Comparison of ENCODE assay signal across 8 cellular contexts in genomic region chr22:37198290-37199102, GRCh38. TPM values are rescaled to one million over a fixed set of nuclear protein-coding genes. Genes with fewer than 3 reads are reported as not detected.
DNase-seq lines count a peak whose midpoint lies in the region; ATAC-seq and TF ChIP-seq lines count a peak whose summit lies in the region.

No MANE protein-coding gene starts in this region.

- TF ChIP-seq CTCF in DND-41 (IDR thresholded peaks at IDR 0.05; ENCODE audit: borderline replicate concordance, extremely low read depth, low read length, poor library complexity, severe bottlenecking), result peak; percentile 81

- H3K27me3 Mint-ChIP-seq in activated CD8-positive, alpha-beta memory T cell treated with anti-CD3 and anti-CD28 coated beads, Interleukin-2, amount 10 ng/mL, durations not matched to agents 7 days and 5 days, result no peaks in the 10 kb centered on the region
- H3K27me3 Mint-ChIP-seq in effector memory CD8-positive, alpha-beta T cell, result no peaks in the 10 kb centered on the region
- H3K27me3 Mint-ChIP-seq in memory B cell, result no peaks in the 10 kb centered on the region

- no peaks in the 10 kb centered on the region for H3K27me3 ChIP-seq in DND-41 (ENCODE audit: insufficient read depth, low read length, poor library complexity)

- H4K20me1 ChIP-seq in DND-41 (ENCODE audit: insufficient read depth, low read length), result no peaks in the 10 kb centered on the region

- CTCF ChIA-PET in activated CD8-positive, alpha-beta memory T cell treated with anti-CD3 and anti-CD28 coated beads, Interleukin-2, amount 10 ng/mL, durations not matched to agents 7 days and 5 days (lab: Charles Lee), result interaction anchor here (0.6 to 6.0 kb wide), 59 partner anchors 11 to 423 kb away, joined by 3 to 150 read pairs (median 6); partner anchors contain the start of genes C1QTNF6, IFT27, IL2RB and KCTD17

- H3K4me3 ChIP-seq in DND-41 (ENCODE audit: low read depth in 1 of 2, low read length in 2 of 2), result peak overlapping the region; percentile 48 to 64

- H3K36me3 ChIP-seq in DND-41 (ENCODE audit: insufficient read depth, low read length), result no peaks in the 10 kb centered on the region; the same call in 1 of the 2 replicates

- H3K27ac ChIP-seq in DND-41 (ENCODE audit: low read length), result peak overlapping the region; percentile 88

- peaks cover 41% of the 10 kb centered on the region for H3K4me1 Mint-ChIP-seq in activated CD8-positive, alpha-beta memory T cell treated with anti-CD3 and anti-CD28 coated beads, Interleukin-2, amount 10 ng/mL, durations not matched to agents 7 days and 5 days
- H3K4me1 Mint-ChIP-seq in effector memory CD8-positive, alpha-beta T cell (ENCODE audit: low read depth in 2 of 2), result peaks cover 27 to 33% of the 10 kb centered on the region in 2 donors
- peaks cover 22% of the 10 kb centered on the region for H3K4me1 Mint-ChIP-seq in memory B cell

- H2AFZ ChIP-seq in DND-41 (ENCODE audit: low read depth, low read length), result peak overlapping the region; percentile 82

- peak overlapping the region; percentile 83 for H3K9ac ChIP-seq in DND-41 (ENCODE audit: low read depth, low read length)

- H3K36me3 Mint-ChIP-seq in activated CD8-positive, alpha-beta memory T cell treated with anti-CD3 and anti-CD28 coated beads, Interleukin-2, amount 10 ng/mL, durations not matched to agents 7 days and 5 days, result peaks cover 3% of the 10 kb centered on the region
- H3K36me3 Mint-ChIP-seq in effector memory CD8-positive, alpha-beta T cell (ENCODE audit: insufficient read depth), result peaks cover 6% of the 10 kb centered on the region
- no peaks in the 10 kb centered on the region for H3K36me3 Mint-ChIP-seq in memory B cell

- peak overlapping the region; percentile 80 for H3K4me3 Mint-ChIP-seq in activated CD8-positive, alpha-beta memory T cell treated with anti-CD3 and anti-CD28 coated beads, Interleukin-2, amount 10 ng/mL, durations not matched to agents 7 days and 5 days
- H3K4me3 Mint-ChIP-seq in effector memory CD8-positive, alpha-beta T cell, result peak overlapping the region; percentile 85
- H3K4me3 Mint-ChIP-seq in memory B cell, result peak overlapping the region; percentile 94

- H3K9me3 Mint-ChIP-seq in activated CD8-positive, alpha-beta memory T cell treated with anti-CD3 and anti-CD28 coated beads, Interleukin-2, amount 10 ng/mL, durations not matched to agents 7 days and 5 days (ENCODE audit: low read depth), result no peaks in the 10 kb centered on the region
- H3K9me3 Mint-ChIP-seq in effector memory CD8-positive, alpha-beta T cell, result no peaks in the 10 kb centered on the region
- no peaks in the 10 kb centered on the region for H3K9me3 Mint-ChIP-seq in memory B cell

- peak overlapping the region; percentile 94 for H3K27ac Mint-ChIP-seq in activated CD8-positive, alpha-beta memory T cell treated with anti-CD3 and anti-CD28 coated beads, Interleukin-2, amount 10 ng/mL, durations not matched to agents 7 days and 5 days
- H3K27ac Mint-ChIP-seq in effector memory CD8-positive, alpha-beta T cell, result peak overlapping the region; percentile 93 to 94
- H3K27ac Mint-ChIP-seq in memory B cell, result peak overlapping the region; percentile 90

- ATAC-seq in DND-41 (ENCODE audit: insufficient read depth, low read depth) (peak; percentile 57), HG02642 (IDR thresholded peaks at IDR 0.05; ENCODE audit: poor library complexity, unreplicated experiment) (peak; percentile 32), memory B cell (ENCODE audit: low read depth) (peak; percentile 46), HG03571 (IDR thresholded peaks at IDR 0.05; ENCODE audit: unreplicated experiment) (no peak)
- peak; percentile 42 for ATAC-seq in activated CD8-positive, alpha-beta memory T cell treated with anti-CD3 and anti-CD28 coated beads, Interleukin-2, amount 10 ng/mL, durations not matched to agents 7 days and 5 days
- ATAC-seq in effector memory CD8-positive, alpha-beta T cell (replicated peaks), result peak; percentile 49

- H3K4me1 ChIP-seq in DND-41 (ENCODE audit: insufficient read depth, low read length), result peaks cover 18% of the 10 kb centered on the region

- H3K79me2 ChIP-seq in DND-41 (ENCODE audit: insufficient read depth, low read length), result peaks cover 7% of the 10 kb centered on the region

- peak; percentile 92 for DNase-seq in DND-41
- peak; percentile 50 to 79 for DNase-seq in NOMO-1 (lab: John Stamatoyannopoulos, UW; ENCODE audit: unreplicated experiment in 2 of 2)
- DNase-seq in activated CD8-positive, alpha-beta memory T cell treated with anti-CD3 and anti-CD28 coated beads, Interleukin-2, amount 10 ng/mL, durations not matched to agents 7 days and 5 days, result peak; percentile 93
- DNase-seq in effector memory CD8-positive, alpha-beta T cell, result peak; percentile 90 to 94 (median 91)
- peak; percentile 90 to 97 for DNase-seq in memory B cell (ENCODE audit: low spot score in 2 of 2)
- DNase-seq in stimulated activated CD4-positive, alpha-beta T cell treated with anti-CD3 and anti-CD28 coated beads, TNF-alpha, amount 100 ng/mL, for 48 hours (ENCODE audit: low read depth in 3 of 3), result peak; percentile 83 to 93 (median 92)

- peak overlapping the region; percentile 86 for H3K4me2 ChIP-seq in DND-41 (ENCODE audit: insufficient read depth, low read length)

- no peaks in the 10 kb centered on the region for H3K9me3 ChIP-seq in DND-41 (ENCODE audit: insufficient read depth, low read length, severe bottlenecking)

RNA-seq across cellular contexts. Expression of gene C1QTNF6, which starts 10.4 kb away (rescaled TPM):
- total RNA-seq in activated CD8-positive, alpha-beta memory T cell treated with anti-CD3 and anti-CD28 coated beads, Interleukin-2, amount 10 ng/mL, durations not matched to agents 7 days and 5 days, result 1 to 10 TPM; 6.7 to 7.4 TPM

RNA-seq across cellular contexts. Expression of gene SSTR3, which starts 13.8 kb away (rescaled TPM):
- 1 to 10 TPM; 1.3 to 2.2 TPM for total RNA-seq in activated CD8-positive, alpha-beta memory T cell treated with anti-CD3 and anti-CD28 coated beads, Interleukin-2, amount 10 ng/mL, durations not matched to agents 7 days and 5 days

RNA-seq across cellular contexts. Expression of gene RAC2, which starts 45.6 kb away (rescaled TPM):
- 100 to 1,000 TPM; 834 to 907 TPM for total RNA-seq in activated CD8-positive, alpha-beta memory T cell treated with anti-CD3 and anti-CD28 coated beads, Interleukin-2, amount 10 ng/mL, durations not matched to agents 7 days and 5 days

RNA-seq across cellular contexts. Expression of gene IL2RB, which starts 48.8 kb away (rescaled TPM):
- total RNA-seq in activated CD8-positive, alpha-beta memory T cell treated with anti-CD3 and anti-CD28 coated beads, Interleukin-2, amount 10 ng/mL, durations not matched to agents 7 days and 5 days, result 100 to 1,000 TPM; 376 to 468 TPM
